Comparison of ENCODE assay signal across 1 cellular context in genomic region chr20:17827759-17828559, GRCh38.
TF ChIP-seq lines count a peak whose summit lies in the region.

No MANE protein-coding gene starts in this region.

TF ChIP-seq in HepG2, 621 proteins besides CTCF, POLR2A, EP300 and RAD21 (continued from another document and continues in another):
- TF ChIP-seq ZNF264 (CRISPR knock-in tag; IDR thresholded peaks at IDR 0.05) = no peak
- peak; percentile 17; the same call in 1 of the 2 replicates for TF ChIP-seq TFDP1 (CRISPR knock-in tag; IDR thresholded peaks at IDR 0.05; ENCODE audit: borderline replicate concordance)
- no peak for TF ChIP-seq GABPA (IDR thresholded peaks at IDR 0.05; ENCODE audit: low read depth, low read length)
- peak; percentile 24; the same call in 1 of the 2 replicates for TF ChIP-seq GABPA (CRISPR knock-in tag; IDR thresholded peaks at IDR 0.05; ENCODE audit: low read depth)
- TF ChIP-seq EEA1 (CRISPR knock-in tag; IDR thresholded peaks at IDR 0.05; ENCODE audit: borderline replicate concordance) = no peak
- no peak for TF ChIP-seq FOSL1 (CRISPR knock-in tag; IDR thresholded peaks at IDR 0.05; ENCODE audit: borderline replicate concordance)
- peak; percentile 80; the same call in 1 of the 2 replicates for TF ChIP-seq ZNF766 (CRISPR knock-in tag; IDR thresholded peaks at IDR 0.05; ENCODE audit: borderline replicate concordance)
- peak; percentile 88; the same call in 1 of the 2 replicates for TF ChIP-seq FOXJ3 (CRISPR knock-in tag; IDR thresholded peaks at IDR 0.05; ENCODE audit: borderline replicate concordance)
- TF ChIP-seq ZNF768 (CRISPR knock-in tag; IDR thresholded peaks at IDR 0.05) = no peak
- peak; percentile 52; the same call in 1 of the 2 replicates for TF ChIP-seq ZNF362 (CRISPR knock-in tag; IDR thresholded peaks at IDR 0.05; ENCODE audit: borderline replicate concordance)
- TF ChIP-seq ZNF558 (CRISPR knock-in tag; IDR thresholded peaks at IDR 0.05; ENCODE audit: borderline replicate concordance) = no peak
- TF ChIP-seq, protein P1, sequence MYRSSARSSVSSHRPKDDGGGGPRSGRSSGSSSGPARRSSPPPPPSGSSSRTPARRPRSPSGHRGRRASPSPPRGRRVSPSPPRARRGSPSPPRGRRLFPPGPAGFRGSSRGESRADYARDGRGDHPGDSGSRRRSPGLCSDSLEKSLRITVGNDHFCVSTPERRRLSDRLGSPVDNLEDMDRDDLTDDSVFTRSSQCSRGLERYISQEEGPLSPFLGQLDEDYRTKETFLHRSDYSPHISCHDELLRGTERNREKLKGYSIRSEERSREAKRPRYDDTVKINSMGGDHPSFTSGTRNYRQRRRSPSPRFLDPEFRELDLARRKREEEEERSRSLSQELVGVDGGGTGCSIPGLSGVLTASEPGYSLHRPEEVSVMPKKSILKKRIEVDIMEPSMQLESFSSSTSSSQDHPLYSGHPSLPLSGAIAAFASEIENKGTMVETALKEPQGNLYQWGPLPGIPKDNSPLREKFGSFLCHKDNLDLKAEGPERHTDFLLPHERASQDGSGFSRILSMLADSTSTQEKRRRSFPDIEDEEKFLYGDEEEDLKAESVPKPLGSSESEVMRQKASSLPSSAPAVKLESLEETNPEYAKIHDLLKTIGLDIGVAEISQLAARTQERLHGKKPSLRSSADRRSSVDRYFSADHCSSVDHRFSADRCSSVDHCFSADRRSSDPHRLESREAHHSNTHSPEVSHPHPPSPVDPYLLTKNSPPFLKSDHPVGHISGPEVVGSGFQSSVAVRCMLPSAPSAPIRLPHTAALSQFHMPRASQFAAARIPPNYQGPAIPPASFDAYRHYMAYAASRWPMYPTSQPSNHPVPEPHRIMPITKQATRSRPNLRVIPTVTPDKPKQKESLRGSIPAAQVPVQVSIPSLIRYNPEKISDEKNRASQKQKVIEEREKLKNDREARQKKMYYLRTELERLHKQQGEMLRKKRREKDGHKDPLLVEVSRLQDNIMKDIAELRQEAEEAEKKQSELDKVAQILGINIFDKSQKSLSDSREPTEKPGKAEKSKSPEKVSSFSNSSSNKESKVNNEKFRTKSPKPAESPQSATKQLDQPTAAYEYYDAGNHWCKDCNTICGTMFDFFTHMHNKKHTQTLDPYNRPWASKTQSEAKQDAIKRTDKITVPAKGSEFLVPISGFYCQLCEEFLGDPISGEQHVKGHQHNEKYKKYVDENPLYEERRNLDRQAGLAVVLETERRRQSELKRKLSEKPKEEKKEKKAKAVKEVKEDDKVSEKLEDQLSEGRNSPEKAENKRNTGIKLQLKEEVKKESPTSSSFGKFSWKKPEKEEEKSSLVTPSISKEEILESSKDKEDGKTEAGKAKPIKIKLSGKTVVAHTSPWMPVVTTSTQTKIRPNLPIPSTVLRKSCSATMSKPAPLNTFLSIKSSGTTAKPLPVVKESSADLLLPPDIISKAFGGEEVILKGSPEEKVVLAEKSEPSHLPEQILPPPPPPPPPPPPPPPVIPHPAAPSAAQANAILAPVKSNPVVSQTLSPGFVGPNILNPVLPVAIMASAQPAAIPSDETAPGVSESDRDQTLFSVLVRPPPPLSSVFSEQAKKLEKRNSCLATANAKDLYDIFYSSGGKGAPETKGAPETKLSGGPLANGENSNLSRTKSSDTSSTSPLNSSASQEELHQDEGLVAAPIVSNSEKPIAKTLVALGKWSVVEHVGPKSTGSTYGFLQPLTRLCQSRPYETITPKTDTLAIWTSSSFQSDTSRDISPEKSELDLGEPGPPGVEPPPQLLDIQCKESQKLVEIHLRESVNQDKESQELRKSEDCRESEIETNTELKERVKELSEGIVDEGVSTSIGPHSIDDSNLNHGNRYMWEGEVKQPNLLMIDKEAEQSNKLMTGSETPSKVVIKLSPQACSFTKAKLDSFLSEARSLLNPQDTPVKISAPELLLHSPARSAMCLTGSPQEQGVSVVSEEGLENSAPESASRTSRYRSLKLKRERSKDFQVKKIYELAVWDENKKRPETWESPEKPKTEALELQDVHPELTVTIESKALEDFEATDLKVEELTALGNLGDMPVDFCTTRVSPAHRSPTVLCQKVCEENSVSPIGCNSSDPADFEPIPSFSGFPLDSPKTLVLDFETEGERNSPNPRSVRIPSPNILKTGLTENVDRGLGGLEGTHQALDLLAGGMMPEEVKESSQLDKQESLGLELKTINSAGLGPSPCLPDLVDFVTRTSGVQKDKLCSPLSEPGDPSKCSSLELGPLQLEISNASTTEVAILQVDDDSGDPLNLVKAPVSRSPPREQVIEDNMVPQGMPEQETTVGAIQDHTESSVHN (CRISPR knock-in tag; IDR thresholded peaks at IDR 0.05) = no peak
- TF ChIP-seq ZNF124 (CRISPR knock-in tag; IDR thresholded peaks at IDR 0.05) = 0 out of 2 replicates have a peak, but pooled peaks have one; percentile 38
- no peak for TF ChIP-seq JUN (CRISPR knock-in tag; IDR thresholded peaks at IDR 0.05)
- TF ChIP-seq FOXC1 (CRISPR knock-in tag; IDR thresholded peaks at IDR 0.05; ENCODE audit: borderline replicate concordance) = peak; percentile 44; the same call in 1 of the 2 replicates
- TF ChIP-seq, protein P2, sequence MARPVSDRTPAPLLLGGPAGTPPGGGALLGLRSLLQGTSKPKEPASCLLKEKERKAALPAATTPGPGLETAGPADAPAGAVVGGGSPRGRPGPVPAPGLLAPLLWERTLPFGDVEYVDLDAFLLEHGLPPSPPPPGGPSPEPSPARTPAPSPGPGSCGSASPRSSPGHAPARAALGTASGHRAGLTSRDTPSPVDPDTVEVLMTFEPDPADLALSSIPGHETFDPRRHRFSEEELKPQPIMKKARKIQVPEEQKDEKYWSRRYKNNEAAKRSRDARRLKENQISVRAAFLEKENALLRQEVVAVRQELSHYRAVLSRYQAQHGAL (CRISPR knock-in tag; IDR thresholded peaks at IDR 0.05; ENCODE audit: not compliant biosample characterization) = no peak
- no peak for TF ChIP-seq ZNF562 (CRISPR knock-in tag; IDR thresholded peaks at IDR 0.05; ENCODE audit: borderline replicate concordance)
- 0 out of 2 replicates have a peak, but pooled peaks have one; percentile 58 for TF ChIP-seq NFKB2 (CRISPR knock-in tag; IDR thresholded peaks at IDR 0.05; ENCODE audit: borderline replicate concordance)
- TF ChIP-seq MED1 (CRISPR knock-in tag; IDR thresholded peaks at IDR 0.05) = peak; percentile 70
- TF ChIP-seq REPIN1 (CRISPR knock-in tag; IDR thresholded peaks at IDR 0.05; ENCODE audit: borderline replicate concordance, low read depth) = peak; percentile 14; the same call in 1 of the 2 replicates
- no peak for TF ChIP-seq SAFB2 (CRISPR knock-in tag; IDR thresholded peaks at IDR 0.05; ENCODE audit: borderline replicate concordance, low read depth)
- TF ChIP-seq SMAD9 (CRISPR knock-in tag; IDR thresholded peaks at IDR 0.05) = no peak
- TF ChIP-seq, protein P3, sequence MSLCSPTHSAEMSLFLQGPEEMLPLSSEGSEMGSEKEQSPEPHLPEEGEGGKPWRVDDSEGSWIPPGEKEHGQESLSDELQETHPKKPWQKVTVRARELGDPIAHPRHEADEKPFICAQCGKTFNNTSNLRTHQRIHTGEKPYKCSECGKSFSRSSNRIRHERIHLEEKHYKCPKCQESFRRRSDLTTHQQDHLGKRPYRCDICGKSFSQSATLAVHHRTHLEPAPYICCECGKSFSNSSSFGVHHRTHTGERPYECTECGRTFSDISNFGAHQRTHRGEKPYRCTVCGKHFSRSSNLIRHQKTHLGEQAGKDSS (CRISPR knock-in tag; IDR thresholded peaks at IDR 0.05; ENCODE audit: borderline replicate concordance, low read depth) = no peak; the same call in 1 of the 2 replicates
- TF ChIP-seq, protein P4, sequence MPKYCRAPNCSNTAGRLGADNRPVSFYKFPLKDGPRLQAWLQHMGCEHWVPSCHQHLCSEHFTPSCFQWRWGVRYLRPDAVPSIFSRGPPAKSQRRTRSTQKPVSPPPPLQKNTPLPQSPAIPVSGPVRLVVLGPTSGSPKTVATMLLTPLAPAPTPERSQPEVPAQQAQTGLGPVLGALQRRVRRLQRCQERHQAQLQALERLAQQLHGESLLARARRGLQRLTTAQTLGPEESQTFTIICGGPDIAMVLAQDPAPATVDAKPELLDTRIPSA (CRISPR knock-in tag; IDR thresholded peaks at IDR 0.05; ENCODE audit: borderline replicate concordance) = no peak
- TF ChIP-seq ZFP37 (CRISPR knock-in tag; IDR thresholded peaks at IDR 0.05; ENCODE audit: borderline replicate concordance) = no peak
- no peak for TF ChIP-seq MAFK (conservative IDR thresholded peaks at IDR 0.05 in 1 of 2, IDR thresholded peaks at IDR 0.05 in 1 of 2; ENCODE audit: low read length in 2 of 2)
- no peak for TF ChIP-seq ZBTB42 (CRISPR knock-in tag; IDR thresholded peaks at IDR 0.05)
- TF ChIP-seq SRSF1 (optimal IDR thresholded peaks at IDR 0.05; ENCODE audit: low read depth, low read length) = no peak
- no peak for TF ChIP-seq ZNF816 (CRISPR knock-in tag; IDR thresholded peaks at IDR 0.05; ENCODE audit: borderline replicate concordance)
- peak; percentile 39; the same call in 1 of the 2 replicates for TF ChIP-seq FOXO1 (CRISPR knock-in tag; IDR thresholded peaks at IDR 0.05)
- TF ChIP-seq ZNF468 (CRISPR knock-in tag; IDR thresholded peaks at IDR 0.05) = no peak
- 0 out of 2 replicates have a peak, but pooled peaks have one; percentile 19 for TF ChIP-seq TP53 (CRISPR knock-in tag; conservative IDR thresholded peaks at IDR 0.05)
- TF ChIP-seq ZMYM2 (CRISPR knock-in tag; IDR thresholded peaks at IDR 0.05) = no peak
- 0 out of 2 replicates have a peak, but pooled peaks have one; percentile 45 for TF ChIP-seq IKZF5 (CRISPR knock-in tag; IDR thresholded peaks at IDR 0.05)
- peak; percentile 25; the same call in 1 of the 2 replicates for TF ChIP-seq MLLT10 (CRISPR knock-in tag; IDR thresholded peaks at IDR 0.05)
- no peak for TF ChIP-seq GZF1 (CRISPR knock-in tag; IDR thresholded peaks at IDR 0.05)
- no peak for TF ChIP-seq NFE2L2 (IDR thresholded peaks at IDR 0.05; ENCODE audit: low read length)
- TF ChIP-seq, protein P5, sequence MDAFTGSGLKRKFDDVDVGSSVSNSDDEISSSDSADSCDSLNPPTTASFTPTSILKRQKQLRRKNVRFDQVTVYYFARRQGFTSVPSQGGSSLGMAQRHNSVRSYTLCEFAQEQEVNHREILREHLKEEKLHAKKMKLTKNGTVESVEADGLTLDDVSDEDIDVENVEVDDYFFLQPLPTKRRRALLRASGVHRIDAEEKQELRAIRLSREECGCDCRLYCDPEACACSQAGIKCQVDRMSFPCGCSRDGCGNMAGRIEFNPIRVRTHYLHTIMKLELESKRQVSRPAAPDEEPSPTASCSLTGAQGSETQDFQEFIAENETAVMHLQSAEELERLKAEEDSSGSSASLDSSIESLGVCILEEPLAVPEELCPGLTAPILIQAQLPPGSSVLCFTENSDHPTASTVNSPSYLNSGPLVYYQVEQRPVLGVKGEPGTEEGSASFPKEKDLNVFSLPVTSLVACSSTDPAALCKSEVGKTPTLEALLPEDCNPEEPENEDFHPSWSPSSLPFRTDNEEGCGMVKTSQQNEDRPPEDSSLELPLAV (CRISPR knock-in tag; conservative IDR thresholded peaks at IDR 0.05; ENCODE audit: low read depth) = no peak
- peak; percentile 88 for TF ChIP-seq NFIC (IDR thresholded peaks at IDR 0.05; ENCODE audit: low read length)
- TF ChIP-seq, protein P6, sequence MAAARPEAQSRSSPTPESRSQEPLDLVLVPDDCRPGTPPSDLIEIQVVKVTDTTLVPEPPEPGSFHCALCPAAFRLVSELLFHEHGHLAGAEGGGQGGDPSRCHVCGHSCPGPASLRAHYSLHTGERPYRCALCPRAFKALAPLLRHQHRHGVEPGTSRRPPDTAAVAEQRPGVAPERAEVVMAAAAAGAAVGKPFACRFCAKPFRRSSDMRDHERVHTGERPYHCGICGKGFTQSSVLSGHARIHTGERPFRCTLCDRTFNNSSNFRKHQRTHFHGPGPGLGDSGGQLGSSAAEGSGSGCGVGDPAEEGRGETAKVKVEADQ (CRISPR knock-in tag; IDR thresholded peaks at IDR 0.05; ENCODE audit: borderline replicate concordance) = no peak
- peak; percentile 56; the same call in 1 of the 2 replicates for TF ChIP-seq ETV5 (CRISPR knock-in tag; IDR thresholded peaks at IDR 0.05; ENCODE audit: borderline replicate concordance)
- no peak for TF ChIP-seq SMARCC2 (IDR thresholded peaks at IDR 0.05)
- TF ChIP-seq YEATS2 (CRISPR knock-in tag; IDR thresholded peaks at IDR 0.05; ENCODE audit: borderline replicate concordance) = no peak
- no peak for TF ChIP-seq HES4 (CRISPR knock-in tag; IDR thresholded peaks at IDR 0.05; ENCODE audit: borderline replicate concordance)
- no peak for TF ChIP-seq ZNF615 (CRISPR knock-in tag; IDR thresholded peaks at IDR 0.05; ENCODE audit: borderline replicate concordance)
- no peak for TF ChIP-seq ZNF749 (CRISPR knock-in tag; IDR thresholded peaks at IDR 0.05; ENCODE audit: borderline replicate concordance)
